ENCODE assay signal across 14 cellular contexts in the genomic region with DNA sequence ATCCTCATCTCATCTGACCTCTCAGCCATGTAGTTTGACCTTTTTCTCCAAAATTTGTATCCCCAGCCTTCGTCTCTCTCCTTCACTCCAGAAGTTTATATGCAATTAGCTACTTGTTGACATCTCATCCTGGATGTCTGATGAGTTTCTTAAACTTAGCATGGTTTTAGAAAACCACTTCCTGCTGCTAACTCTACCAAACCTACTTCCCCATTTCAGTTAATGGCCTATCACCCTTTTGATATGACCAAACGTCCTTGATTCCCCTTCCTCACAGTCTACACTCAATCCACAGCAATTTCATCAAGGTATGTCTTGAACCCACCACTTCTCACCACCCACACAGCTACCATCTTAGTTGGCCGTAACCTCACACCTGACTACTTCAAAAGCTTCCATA.
DNase-seq lines count a peak whose midpoint lies in the region; ATAC-seq and TF ChIP-seq lines count a peak whose summit lies in the region.
"Had no signal": no experiment of that assay in that cellular context is flagged by ENCODE, and none has a peak within 500 bp of the region (broad histone marks: within the 10 kb centered on the region; RNA-seq: fewer than 3 reads in every experiment).

No MANE protein-coding gene starts in this region.

- no peaks in the 10 kb centered on the region for H3K27me3 Mint-ChIP-seq in endothelial cell (ENCODE audit: unreplicated experiment)
- H3K27me3 Mint-ChIP-seq: activated naive CD8-positive, alpha-beta T cell treated with anti-CD3 and anti-CD28 coated beads, Interleukin-2, amount 10 ng/mL, durations not matched to agents 7 days and 5 days had no signal

- no peaks in the 10 kb centered on the region for H3K27me3 ChIP-seq in upper lobe of right lung
- H3K27me3 ChIP-seq: colonic mucosa, sigmoid colon had no signal

- ATAC-seq in HG03097 (IDR thresholded peaks at IDR 0.05; ENCODE audit: low FRiP score, unreplicated experiment) (peak; percentile 76), upper lobe of right lung (peak; percentile 21)

- TF ChIP-seq CTCF in NB4 (IDR thresholded peaks at IDR 0.05; ENCODE audit: low read depth, low read length) (no peak), upper lobe of right lung (IDR thresholded peaks at IDR 0.05) (no peak), endothelial cell (IDR thresholded peaks at IDR 0.05; ENCODE audit: unreplicated experiment) (no peak)

- no peaks in the 10 kb centered on the region for H3K4me1 Mint-ChIP-seq in endothelial cell (ENCODE audit: unreplicated experiment)

- H3K36me3 Mint-ChIP-seq in endothelial cell (ENCODE audit: low read depth, unreplicated experiment) = no peaks in the 10 kb centered on the region
- H3K36me3 Mint-ChIP-seq: activated naive CD8-positive, alpha-beta T cell treated with anti-CD3 and anti-CD28 coated beads, Interleukin-2, amount 10 ng/mL, durations not matched to agents 7 days and 5 days had no signal

- H3K9me3 ChIP-seq in upper lobe of right lung = no peaks in the 10 kb centered on the region
- H3K9me3 ChIP-seq: colonic mucosa, sigmoid colon had no signal

- no peaks in the 10 kb centered on the region for H3K36me3 ChIP-seq in upper lobe of right lung
- H3K36me3 ChIP-seq: colonic mucosa, sigmoid colon had no signal

- H3K4me3 ChIP-seq in NB4 (ENCODE audit: low read depth, low read length) (no peak overlapping the region), upper lobe of right lung (no peak overlapping the region)
- H3K4me3 ChIP-seq: colonic mucosa, sigmoid colon had no signal

- H3K27ac Mint-ChIP-seq in endothelial cell (ENCODE audit: unreplicated experiment) = no peak overlapping the region
- H3K27ac Mint-ChIP-seq: activated naive CD8-positive, alpha-beta T cell treated with anti-CD3 and anti-CD28 coated beads, Interleukin-2, amount 10 ng/mL, durations not matched to agents 7 days and 5 days had no signal

- intact Hi-C loops in upper lobe of right lung (cut with DNase I) = no loop called here

- no peak overlapping the region for H3K27ac ChIP-seq in upper lobe of right lung
- H3K27ac ChIP-seq: 22Rv1, colonic mucosa, sigmoid colon had no signal

- DNase-seq in SIG-M5 treated with dmso at 0.1 percent for 504 hours (lab: John Stamatoyannopoulos, UW; ENCODE audit: unreplicated experiment) (peak; percentile 70), SIG-M5 (lab: John Stamatoyannopoulos, UW) (no peak), NB4 (ENCODE audit: low read depth) (peak; percentile 79), upper lobe of right lung (no peak), pons (ENCODE audit: low spot score) (no peak), NCI-H187 (lab: John Stamatoyannopoulos, UW) (no peak), endothelial cell (ENCODE audit: low spot score) (no peak)
- DNase-seq: activated naive CD8-positive, alpha-beta T cell treated with anti-CD3 and anti-CD28 coated beads, Interleukin-2, amount 10 ng/mL, durations not matched to agents 7 days and 5 days; colonic mucosa; GOT3; NCI-H1092 treated with DMSO at 0.1 percent for 48 hours; sigmoid colon had no signal

- no peaks in the 10 kb centered on the region for H3K4me1 ChIP-seq in upper lobe of right lung
- H3K4me1 ChIP-seq: colonic mucosa, sigmoid colon had no signal

- no peak overlapping the region for H3K4me3 Mint-ChIP-seq in endothelial cell (ENCODE audit: unreplicated experiment)
- H3K4me3 Mint-ChIP-seq: activated naive CD8-positive, alpha-beta T cell treated with anti-CD3 and anti-CD28 coated beads, Interleukin-2, amount 10 ng/mL, durations not matched to agents 7 days and 5 days had no signal

- TF ChIP-seq POLR2A in NB4 (IDR thresholded peaks at IDR 0.05; ENCODE audit: extremely low read depth, insufficient read length) = no peak

- no peaks in the 10 kb centered on the region for H3K9me3 Mint-ChIP-seq in endothelial cell (ENCODE audit: unreplicated experiment)

Comparison
In these comparisons a context has a peak if more than half of its experiments do, and no peak if none do; other contexts are left out.
1. DNase-seq: peak in SIG-M5 treated with dmso at 0.1 percent for 504 hours (single experiment) and NB4 (single experiment); none in SIG-M5 (single experiment), upper lobe of right lung (single experiment), pons (single experiment), NCI-H187 (0 of 2) and endothelial cell (single experiment).